1 cellular context compared by ENCODE assay signal in genomic region chr10:97583476-97583875, GRCh38.
TF ChIP-seq lines count a peak whose summit lies in the region.

No MANE protein-coding gene starts in this region.

TF ChIP-seq in HepG2, 621 proteins besides CTCF, POLR2A, EP300 and RAD21:
- TF ChIP-seq MEIS1 (CRISPR knock-in tag; IDR thresholded peaks at IDR 0.05; ENCODE audit: borderline replicate concordance) (0 out of 2 replicates have a peak, but pooled peaks have one; percentile 6), MEIS2 (CRISPR knock-in tag; IDR thresholded peaks at IDR 0.05) (0 out of 2 replicates have a peak, but pooled peaks have one; percentile 10), BRD4 (CRISPR knock-in tag; IDR thresholded peaks at IDR 0.05) (peak; percentile 33; the same call in 1 of the 2 replicates), ZNF136 (CRISPR knock-in tag; IDR thresholded peaks at IDR 0.05; ENCODE audit: low read depth) (no peak), ZNF784 (CRISPR knock-in tag; IDR thresholded peaks at IDR 0.05; ENCODE audit: borderline replicate concordance) (0 out of 2 replicates have a peak, but pooled peaks have one; percentile 8)
TF ChIP-seq in HepG2: peak in this region for 4.
